ENCODE assay signal across 15 cellular contexts in genomic region chr17:61429831-61430230, GRCh38. TPM values are rescaled to one million over a fixed set of nuclear protein-coding genes. Genes with fewer than 3 reads are reported as not detected.
"Had no signal": no experiment of that assay in that cellular context is flagged by ENCODE, and none has a peak within 500 bp of the region (broad histone marks: within the 10 kb centered on the region; RNA-seq: fewer than 3 reads in every experiment).

No MANE protein-coding gene starts in this region.

RNA-seq across cellular contexts. Expression of gene TBX4, which starts 22.4 kb away (rescaled TPM):
- total RNA-seq: activated naive CD4-positive, alpha-beta T cell treated with anti-CD3 and anti-CD28 coated beads for 36 hours; activated naive CD4-positive, alpha-beta T cell treated with anti-CD3 and anti-CD28 coated beads, Interleukin-2, amount 50 U/mL, for 72 hours; activated naive CD8-positive, alpha-beta T cell treated with anti-CD3 and anti-CD28 coated beads for 36 hours; activated naive CD8-positive, alpha-beta T cell treated with anti-CD3 and anti-CD28 coated beads, Interleukin-2, amount 10 ng/mL, durations not matched to agents 7 days and 5 days; activated T-cell treated with anti-CD3 and anti-CD28 coated beads, Interleukin-2, amount 50 U/mL, for 4 hours; activated T-cell treated with anti-CD3 and anti-CD28 coated beads, Interleukin-2, amount 50 U/mL, for 72 hours; activated T-helper 1 cell treated with anti-CD3 and anti-CD28 coated beads, Interleukin-12 subunit alpha, Interleukin-12 subunit beta, Interleukin-2, Interleukin-4 antibody, amounts not matched to agents 30 ng/mL and 10 ng/mL and 1 ng/mL, durations not matched to agents 14 hours and 24 hours and 36 hours; activated T-helper 17 cell treated with anti-CD3 and anti-CD28 coated beads, Interleukin-2, amount 50 U/mL, for 72 hours; activated T-helper 2 cell treated with anti-CD3 and anti-CD28 coated beads, Interferon-gamma antibody, Interleukin-2, Interleukin-4, amounts not matched to agents 10 μg/mL and 5 μg/mL and 100 μg/mL, durations not matched to agents 14 hours and 24 hours and 36 hours; ascending aorta; body of pancreas; bronchial epithelial cell; cerebellum; chondrocyte had no signal
- polyA plus RNA-seq: aorta had no signal

RNA-seq across cellular contexts. Expression of gene TBX2, which starts 30.2 kb away (rescaled TPM):
- total RNA-seq: activated naive CD4-positive, alpha-beta T cell treated with anti-CD3 and anti-CD28 coated beads for 36 hours; activated naive CD4-positive, alpha-beta T cell treated with anti-CD3 and anti-CD28 coated beads, Interleukin-2, amount 50 U/mL, for 72 hours; activated naive CD8-positive, alpha-beta T cell treated with anti-CD3 and anti-CD28 coated beads for 36 hours; activated naive CD8-positive, alpha-beta T cell treated with anti-CD3 and anti-CD28 coated beads, Interleukin-2, amount 10 ng/mL, durations not matched to agents 7 days and 5 days; activated T-helper 1 cell treated with anti-CD3 and anti-CD28 coated beads, Interleukin-12 subunit alpha, Interleukin-12 subunit beta, Interleukin-2, Interleukin-4 antibody, amounts not matched to agents 30 ng/mL and 10 ng/mL and 1 ng/mL, durations not matched to agents 14 hours and 24 hours and 36 hours; activated T-helper 17 cell treated with anti-CD3 and anti-CD28 coated beads, Interleukin-2, amount 50 U/mL, for 72 hours had no signal
